In genomic region chr4:184408021-184408710, GRCh38 we compare ENCODE assay signal across 9 cellular contexts.
DNase-seq lines count a peak whose midpoint lies in the region; ATAC-seq, FAIRE-seq and TF ChIP-seq lines count a peak whose summit lies in the region.
"Had no signal": no experiment of that assay in that cellular context is flagged by ENCODE, and none has a peak within 500 bp of the region (broad histone marks: within the 10 kb centered on the region; RNA-seq: fewer than 3 reads in every experiment).

No MANE protein-coding gene starts in this region.

- H3K4me3 Mint-ChIP-seq in stimulated activated naive CD8-positive, alpha-beta T cell treated with anti-CD3 and anti-CD28 coated beads, Interleukin-15, amount 100 ng/mL, for 72 hours, result no peak overlapping the region

- no peaks in the 10 kb centered on the region for H3K27me3 ChIP-seq in kidney epithelial cell (ENCODE audit: control insufficient read depth, insufficient read depth, low read length)
- no peaks in the 10 kb centered on the region for H3K27me3 ChIP-seq in tibial nerve

- in situ Hi-C loops in astrocyte of the cerebellum (cut with HindIII; ENCODE audit: low sequenced_read_pairs), result no loop called here

- no peak overlapping the region for H3K9ac ChIP-seq in kidney (ENCODE audit: low read length in 2 of 2)

- H3K4me1 Mint-ChIP-seq in stimulated activated naive CD8-positive, alpha-beta T cell treated with anti-CD3 and anti-CD28 coated beads, Interleukin-15, amount 100 ng/mL, for 72 hours, result peaks cover 74% of the 10 kb centered on the region

- DNase-seq in stimulated activated naive CD8-positive, alpha-beta T cell treated with anti-CD3 and anti-CD28 coated beads, Interleukin-15, Interleukin-2, amounts not matched to agents 100 U/mL and 50 U/mL, for 24 hours, result no peak
- DNase-seq in stimulated activated naive CD8-positive, alpha-beta T cell treated with anti-CD3 and anti-CD28 coated beads, Interleukin-15, amount 100 ng/mL, for 72 hours, result no peak
- DNase-seq in astrocyte of the cerebellum (ENCODE audit: low read depth) (peak; percentile 63), kidney epithelial cell (ENCODE audit: low read depth) (peak; percentile 47), kidney (no peak), DMS53 treated with DMSO at 0.1 percent for 48 hours (lab: John Stamatoyannopoulos, UW; ENCODE audit: unreplicated experiment) (no peak), tibial nerve (ENCODE audit: low spot score in 2 of 2) (no peak), NCI-H2171 treated with DMSO at 0.1 percent for 48 hours (lab: John Stamatoyannopoulos, UW) (no peak)
- DNase-seq: NCI-H1417 treated with DMSO at 0.1 percent for 48 hours had no signal

- no peak overlapping the region for H3K27ac ChIP-seq in kidney (ENCODE audit: low read depth in 2 of 2, low read length in 2 of 2)
- peak overlapping the region in 2 of 4 donors; percentile 74 for H3K27ac ChIP-seq in tibial nerve

- TF ChIP-seq POLR2A in tibial nerve (IDR thresholded peaks at IDR 0.05), result no peak

- H3K27ac Mint-ChIP-seq in stimulated activated naive CD8-positive, alpha-beta T cell treated with anti-CD3 and anti-CD28 coated beads, Interleukin-15, amount 100 ng/mL, for 72 hours, result peak overlapping the region in 1 of 2 donors; percentile 69

- no peak for FAIRE-seq in kidney (lab: Jason Lieb, UNC)

- no peaks in the 10 kb centered on the region for H3K27me3 Mint-ChIP-seq in stimulated activated naive CD8-positive, alpha-beta T cell treated with anti-CD3 and anti-CD28 coated beads, Interleukin-15, amount 100 ng/mL, for 72 hours

- ATAC-seq in stimulated activated naive CD8-positive, alpha-beta T cell treated with anti-CD3 and anti-CD28 coated beads, Interleukin-15, Interleukin-2, amounts not matched to agents 100 U/mL and 50 U/mL, for 24 hours, result peak; percentile 47
- no peak for ATAC-seq in stimulated activated naive CD8-positive, alpha-beta T cell treated with anti-CD3 and anti-CD28 coated beads, Interleukin-15, amount 100 ng/mL, for 72 hours

- H3K9me3 ChIP-seq in kidney (ENCODE audit: control insufficient read depth in 1 of 2, low read length in 2 of 2) (no peaks in the 10 kb centered on the region), tibial nerve (no peaks in the 10 kb centered on the region)

- H3K4me3 ChIP-seq in astrocyte of the cerebellum (ENCODE audit: low read depth, low read length) (no peak overlapping the region), kidney epithelial cell (ENCODE audit: low read depth, low read length) (no peak overlapping the region), kidney (ENCODE audit: low read length in 2 of 2) (no peak overlapping the region), tibial nerve (no peak overlapping the region)

- TF ChIP-seq EP300 in tibial nerve (IDR thresholded peaks at IDR 0.05), result no peak

- WGBS in tibial nerve, 2 donors, result 47 to 52% methylated on average over 8 of the region's 8 CpGs

- H3K4me1 ChIP-seq in kidney (ENCODE audit: control insufficient read depth in 1 of 2, insufficient read depth in 1 of 2, low read depth in 1 of 2, low read length in 2 of 2) (peaks cover 0 to 5% of the 10 kb centered on the region in 2 donors), tibial nerve (peaks cover 0 to 38% (median 19%) of the 10 kb centered on the region in 4 donors)

- H3K36me3 ChIP-seq in kidney epithelial cell (ENCODE audit: control insufficient read depth, insufficient read depth, low read length), result no peaks in the 10 kb centered on the region
- peaks cover 20% of the 10 kb centered on the region in 2 donors for H3K36me3 ChIP-seq in kidney (ENCODE audit: control insufficient read depth in 1 of 2, insufficient read depth in 2 of 2, low read length in 2 of 2)
- peaks cover 0 to 68% (median 9%) of the 10 kb centered on the region in 3 donors for H3K36me3 ChIP-seq in tibial nerve

- H3K9me3 Mint-ChIP-seq in stimulated activated naive CD8-positive, alpha-beta T cell treated with anti-CD3 and anti-CD28 coated beads, Interleukin-15, amount 100 ng/mL, for 72 hours, result no peaks in the 10 kb centered on the region

- TF ChIP-seq CTCF in astrocyte of the cerebellum (IDR thresholded peaks at IDR 0.05; ENCODE audit: low read depth, low read length, missing control alignments) (no peak), kidney epithelial cell (IDR thresholded peaks at IDR 0.05; ENCODE audit: insufficient read depth, low read length, poor library complexity, severe bottlenecking) (no peak), kidney (IDR thresholded peaks at IDR 0.05; ENCODE audit: borderline replicate concordance, extremely low read depth, insufficient read depth) (no peak), tibial nerve (IDR thresholded peaks at IDR 0.05) (no peak)

- intact Hi-C loops in kidney (cut with DNase I), result no loop called here

Comparison
In these comparisons a context has a peak if more than half of its experiments do, and no peak if none do; other contexts are left out.
1. DNase-seq: peak in astrocyte of the cerebellum (single experiment) and kidney epithelial cell (single experiment); none in stimulated activated naive CD8-positive, alpha-beta T cell treated with anti-CD3 and anti-CD28 coated beads, Interleukin-15, Interleukin-2, amounts not matched to agents 100 U/mL and 50 U/mL, for 24 hours (single experiment), stimulated activated naive CD8-positive, alpha-beta T cell treated with anti-CD3 and anti-CD28 coated beads, Interleukin-15, amount 100 ng/mL, for 72 hours (0 of 2), kidney (single experiment), DMS53 treated with DMSO at 0.1 percent for 48 hours (single experiment), tibial nerve (0 of 2) and NCI-H2171 treated with DMSO at 0.1 percent for 48 hours (single experiment).